16 cellular contexts compared by ENCODE assay signal in genomic region chr5:111245654-111246053, GRCh38. TPM values are rescaled to one million over a fixed set of nuclear protein-coding genes. Genes with fewer than 3 reads are reported as not detected.
A peak's percentile ranks its signal among the peaks of the same experiment; 100 is the strongest.
DNase-seq lines count a peak whose midpoint lies in the region; ATAC-seq lines count a peak whose summit lies in the region.
"Had no signal": no experiment of that assay in that cellular context is flagged by ENCODE, and none has a peak within 500 bp of the region (broad histone marks: within the 10 kb centered on the region; RNA-seq: fewer than 3 reads in every experiment).

No MANE protein-coding gene starts in this region.

- H3K27me3 Mint-ChIP-seq in activated T-cell treated with anti-CD3 and anti-CD28 coated beads, Interleukin-2, amount 50 U/mL, for 72 hours (ENCODE audit: low read depth) = no peaks in the 10 kb centered on the region
- no peaks in the 10 kb centered on the region for H3K27me3 Mint-ChIP-seq in CD8-positive, alpha-beta memory T cell
- no peaks in the 10 kb centered on the region for H3K27me3 Mint-ChIP-seq in activated CD8-positive, alpha-beta T cell treated with anti-CD3 and anti-CD28 coated beads, Interleukin-2, amount 10 ng/mL, durations not matched to agents 7 days and 5 days (ENCODE audit: low read depth)
- no peaks in the 10 kb centered on the region for H3K27me3 Mint-ChIP-seq in naive thymus-derived CD8-positive, alpha-beta T cell
- no peaks in the 10 kb centered on the region for H3K27me3 Mint-ChIP-seq in effector memory CD8-positive, alpha-beta T cell

- peak overlapping the region; percentile 64 for H3K27ac Mint-ChIP-seq in activated T-cell treated with anti-CD3 and anti-CD28 coated beads, Interleukin-2, amount 50 U/mL, for 72 hours
- peak overlapping the region in 6 of 8 donors; percentile 11 to 71 (median 30) for H3K27ac Mint-ChIP-seq in CD8-positive, alpha-beta memory T cell
- peak overlapping the region; percentile 37 for H3K27ac Mint-ChIP-seq in activated CD8-positive, alpha-beta T cell treated with anti-CD3 and anti-CD28 coated beads, Interleukin-2, amount 10 ng/mL, durations not matched to agents 7 days and 5 days
- H3K27ac Mint-ChIP-seq in naive thymus-derived CD8-positive, alpha-beta T cell = peak overlapping the region in 9 of 10 donors; percentile 49 to 86 (median 60)
- H3K27ac Mint-ChIP-seq in effector memory CD8-positive, alpha-beta T cell = no peak overlapping the region

- H3K4me3 ChIP-seq in CD8-positive, alpha-beta memory T cell (ENCODE audit: low read length) = no peak overlapping the region
- H3K4me3 ChIP-seq: MG63, PC-9 had no signal

- H3K9me3 ChIP-seq in CD8-positive, alpha-beta memory T cell (ENCODE audit: low read length) = no peaks in the 10 kb centered on the region
- H3K9me3 ChIP-seq: BE2C, MG63 had no signal

- H3K4me1 ChIP-seq in CD8-positive, alpha-beta memory T cell (ENCODE audit: insufficient read depth, low read length) = peaks cover 80% of the 10 kb centered on the region

- POLR2A ChIA-PET in CD8-positive, alpha-beta memory T cell (lab: Charles Lee) = no interaction called here
- POLR2A ChIA-PET in activated CD8-positive, alpha-beta T cell treated with anti-CD3 and anti-CD28 coated beads, Interleukin-2, amount 10 ng/mL, durations not matched to agents 7 days and 5 days (lab: Charles Lee) = interaction anchor here (1.1 to 1.9 kb wide), 5 partner anchors 8 to 21 kb away, joined by 3 to 10 read pairs (median 5); partner anchors contain the start of gene CAMK4
- POLR2A ChIA-PET in naive thymus-derived CD8-positive, alpha-beta T cell (lab: Charles Lee) = interaction anchor here (1.0 to 1.5 kb wide), 2 partner anchors 9 to 17 kb away, joined by 4 read pairs; no protein-coding TSS in a partner anchor

- H3K9me3 Mint-ChIP-seq in activated T-cell treated with anti-CD3 and anti-CD28 coated beads, Interleukin-2, amount 50 U/mL, for 72 hours = no peaks in the 10 kb centered on the region
- H3K9me3 Mint-ChIP-seq in CD8-positive, alpha-beta memory T cell = no peaks in the 10 kb centered on the region
- no peaks in the 10 kb centered on the region for H3K9me3 Mint-ChIP-seq in activated CD8-positive, alpha-beta T cell treated with anti-CD3 and anti-CD28 coated beads, Interleukin-2, amount 10 ng/mL, durations not matched to agents 7 days and 5 days (ENCODE audit: insufficient read depth)
- H3K9me3 Mint-ChIP-seq in naive thymus-derived CD8-positive, alpha-beta T cell = no peaks in the 10 kb centered on the region
- no peaks in the 10 kb centered on the region for H3K9me3 Mint-ChIP-seq in effector memory CD8-positive, alpha-beta T cell

- H3K4me3 Mint-ChIP-seq in activated T-cell treated with anti-CD3 and anti-CD28 coated beads, Interleukin-2, amount 50 U/mL, for 72 hours = peak overlapping the region; percentile 63 to 72
- peak overlapping the region in 1 of 7 donors; percentile 12 for H3K4me3 Mint-ChIP-seq in CD8-positive, alpha-beta memory T cell
- peak overlapping the region; percentile 9 for H3K4me3 Mint-ChIP-seq in activated CD8-positive, alpha-beta T cell treated with anti-CD3 and anti-CD28 coated beads, Interleukin-2, amount 10 ng/mL, durations not matched to agents 7 days and 5 days
- H3K4me3 Mint-ChIP-seq in naive thymus-derived CD8-positive, alpha-beta T cell = peak overlapping the region; percentile 12 to 82 (median 44)
- H3K4me3 Mint-ChIP-seq in effector memory CD8-positive, alpha-beta T cell = no peak overlapping the region

- H3K27me3 ChIP-seq in CD8-positive, alpha-beta memory T cell (ENCODE audit: insufficient read depth, low read length, poor library complexity, severe bottlenecking) = no peaks in the 10 kb centered on the region
- H3K27me3 ChIP-seq: BE2C had no signal

- ATAC-seq in activated T-cell treated with anti-CD3 and anti-CD28 coated beads, Interleukin-2, amount 50 U/mL, for 72 hours (replicated peaks in 1 of 2) = no peak
- ATAC-seq in activated CD8-positive, alpha-beta T cell treated with anti-CD3 and anti-CD28 coated beads, Interleukin-2, amount 10 ng/mL, durations not matched to agents 7 days and 5 days = no peak
- ATAC-seq in naive thymus-derived CD8-positive, alpha-beta T cell = no peak
- no peak for ATAC-seq in effector memory CD8-positive, alpha-beta T cell (replicated peaks)

- H3K4me1 Mint-ChIP-seq in activated T-cell treated with anti-CD3 and anti-CD28 coated beads, Interleukin-2, amount 50 U/mL, for 72 hours (ENCODE audit: low read depth) = peaks cover 80% of the 10 kb centered on the region
- peaks cover 67 to 88% (median 87%) of the 10 kb centered on the region in 3 donors for H3K4me1 Mint-ChIP-seq in CD8-positive, alpha-beta memory T cell
- peaks cover 68% of the 10 kb centered on the region for H3K4me1 Mint-ChIP-seq in activated CD8-positive, alpha-beta T cell treated with anti-CD3 and anti-CD28 coated beads, Interleukin-2, amount 10 ng/mL, durations not matched to agents 7 days and 5 days (ENCODE audit: low read depth)
- peaks cover 39 to 81% (median 80%) of the 10 kb centered on the region in 4 donors for H3K4me1 Mint-ChIP-seq in naive thymus-derived CD8-positive, alpha-beta T cell
- peaks cover 24 to 37% of the 10 kb centered on the region in 2 donors for H3K4me1 Mint-ChIP-seq in effector memory CD8-positive, alpha-beta T cell (ENCODE audit: low read depth in 2 of 2)

- H3K27ac ChIP-seq in CD8-positive, alpha-beta memory T cell (ENCODE audit: low read depth, low read length) = no peak overlapping the region
- H3K27ac ChIP-seq: PC-9 had no signal

- H3K36me3 Mint-ChIP-seq in activated T-cell treated with anti-CD3 and anti-CD28 coated beads, Interleukin-2, amount 50 U/mL, for 72 hours (ENCODE audit: insufficient read depth in 2 of 2) = peaks cover 0 to 6% of the 10 kb centered on the region in 2 donors
- peaks cover 0 to 54% (median 17%) of the 10 kb centered on the region in 3 donors for H3K36me3 Mint-ChIP-seq in CD8-positive, alpha-beta memory T cell
- peaks cover 37% of the 10 kb centered on the region for H3K36me3 Mint-ChIP-seq in activated CD8-positive, alpha-beta T cell treated with anti-CD3 and anti-CD28 coated beads, Interleukin-2, amount 10 ng/mL, durations not matched to agents 7 days and 5 days (ENCODE audit: low read depth)
- H3K36me3 Mint-ChIP-seq in naive thymus-derived CD8-positive, alpha-beta T cell = peaks cover 0 to 40% (median 11%) of the 10 kb centered on the region in 3 donors
- H3K36me3 Mint-ChIP-seq in effector memory CD8-positive, alpha-beta T cell (ENCODE audit: insufficient read depth) = peaks cover 11% of the 10 kb centered on the region

- CTCF ChIA-PET in CD8-positive, alpha-beta memory T cell (lab: Charles Lee) = interaction anchor here (0.8 to 2.4 kb wide), 6 partner anchors 9 to 88 kb away, joined by 3 to 13 read pairs (median 6); partner anchors contain the start of gene CAMK4
- CTCF ChIA-PET in activated CD8-positive, alpha-beta T cell treated with anti-CD3 and anti-CD28 coated beads, Interleukin-2, amount 10 ng/mL, durations not matched to agents 7 days and 5 days (lab: Charles Lee) = interaction anchor here (0.5 to 5.4 kb wide), 8 partner anchors 9 to 138 kb away, joined by 3 to 18 read pairs (median 14); partner anchors contain the start of gene CAMK4

- DNase-seq in activated T-cell treated with anti-CD3 and anti-CD28 coated beads, Interleukin-2, amount 50 U/mL, for 72 hours = no peak
- DNase-seq in activated T-cell treated with anti-CD3 and anti-CD28 coated beads, Interleukin-2, amount 50 U/mL, for 1 hour = no peak
- DNase-seq in CD8-positive, alpha-beta memory T cell = no peak
- DNase-seq in activated CD8-positive, alpha-beta T cell treated with anti-CD3 and anti-CD28 coated beads, Interleukin-2, amount 10 ng/mL, durations not matched to agents 7 days and 5 days = no peak
- no peak for DNase-seq in naive thymus-derived CD8-positive, alpha-beta T cell
- DNase-seq in effector memory CD8-positive, alpha-beta T cell = no peak
- no peak for DNase-seq in medulla oblongata (ENCODE audit: extremely low spot score)
- DNase-seq: BE2C, COR-L47, MG63, NCI-H1105, NCI-H1694 treated with DMSO at 0.1 percent for 48 hours, NCI-H2171, NCI-H446 treated with DMSO at 0.1 percent for 48 hours, NCI-H748 treated with DMSO at 0.1 percent for 48 hours, PC-9 had no signal

- H3K36me3 ChIP-seq in CD8-positive, alpha-beta memory T cell (ENCODE audit: insufficient read depth, low read length) = no peaks in the 10 kb centered on the region
- H3K36me3 ChIP-seq: MG63 had no signal

RNA-seq across cellular contexts. Expression of gene CAMK4, which starts 21.5 kb away (rescaled TPM):
- total RNA-seq in activated T-cell treated with anti-CD3 and anti-CD28 coated beads, Interleukin-2, amount 50 U/mL, for 72 hours = 10 to 100 TPM; 56.1 to 96.0 TPM
- 10 to 100 TPM; 57.4 to 68.7 TPM for total RNA-seq in CD8-positive, alpha-beta memory T cell
- polyA plus RNA-seq in CD8-positive, alpha-beta memory T cell = 84.5 TPM
- total RNA-seq in activated CD8-positive, alpha-beta T cell treated with anti-CD3 and anti-CD28 coated beads, Interleukin-2, amount 10 ng/mL, durations not matched to agents 7 days and 5 days = 10 to 100 TPM; 82.7 to 84.9 TPM
- 100 to 1,000 TPM; 274 to 307 TPM for total RNA-seq in naive thymus-derived CD8-positive, alpha-beta T cell
- polyA plus RNA-seq in naive thymus-derived CD8-positive, alpha-beta T cell = 100 to 1,000 TPM in 2 of 3 donors, 10 to 100 TPM in 1; 93.3 to 134 (median 128) TPM
- total RNA-seq: PC-9 had no signal

Comparison
In these comparisons a context has a peak if more than half of its experiments do, and no peak if none do; other contexts are left out.
1. H3K27ac Mint-ChIP-seq: peak in activated T-cell treated with anti-CD3 and anti-CD28 coated beads, Interleukin-2, amount 50 U/mL, for 72 hours (single experiment), CD8-positive, alpha-beta memory T cell (6 of 8), activated CD8-positive, alpha-beta T cell treated with anti-CD3 and anti-CD28 coated beads, Interleukin-2, amount 10 ng/mL, durations not matched to agents 7 days and 5 days (single experiment) and naive thymus-derived CD8-positive, alpha-beta T cell (9 of 10); none in effector memory CD8-positive, alpha-beta T cell (0 of 2).
2. H3K4me3 Mint-ChIP-seq: peak in activated T-cell treated with anti-CD3 and anti-CD28 coated beads, Interleukin-2, amount 50 U/mL, for 72 hours (2 of 2), activated CD8-positive, alpha-beta T cell treated with anti-CD3 and anti-CD28 coated beads, Interleukin-2, amount 10 ng/mL, durations not matched to agents 7 days and 5 days (single experiment) and naive thymus-derived CD8-positive, alpha-beta T cell (10 of 10); none in effector memory CD8-positive, alpha-beta T cell (0 of 2).